In the genomic region with DNA sequence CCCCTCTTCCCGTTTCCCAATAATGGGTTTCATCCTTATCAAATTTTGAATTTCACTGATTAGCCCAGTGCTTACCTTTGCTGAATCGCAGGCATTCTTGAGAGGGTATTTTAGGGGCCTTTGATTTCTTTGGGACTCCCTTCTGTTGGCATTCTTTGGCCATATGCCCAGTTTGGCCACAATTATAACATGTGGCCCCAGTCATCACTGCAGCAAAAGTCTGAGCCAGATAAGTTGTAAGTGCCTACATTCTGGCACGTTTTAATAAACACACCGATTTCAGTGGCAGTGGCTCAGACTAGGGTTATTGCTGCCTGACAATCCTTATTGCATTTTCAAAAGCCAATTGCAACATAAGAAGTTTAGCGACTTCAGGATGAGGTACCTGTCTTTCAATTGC, we compare ENCODE assay signal across 20 cellular contexts. TPM values are rescaled to one million over a fixed set of nuclear protein-coding genes. Genes with fewer than 3 reads are reported as not detected.
DNase-seq lines count a peak whose midpoint lies in the region; ATAC-seq and TF ChIP-seq lines count a peak whose summit lies in the region.
"Had no signal": no experiment of that assay in that cellular context is flagged by ENCODE, and none has a peak within 500 bp of the region (broad histone marks: within the 10 kb centered on the region; RNA-seq: fewer than 3 reads in every experiment).

No MANE protein-coding gene starts in this region.

- H3K4me2 ChIP-seq in OCI-LY7 (ENCODE audit: low read length): no peak overlapping the region

- no peaks in the 10 kb centered on the region for H3K36me3 ChIP-seq in OCI-LY7 (ENCODE audit: insufficient read depth, low read length)
- H3K36me3 ChIP-seq: BE2C had no signal

- intact Hi-C loops in OCI-LY7 (cut with micrococcal nuclease; ENCODE audit: unreplicated experiment): no loop called here

- POLR2A ChIA-PET in OCI-LY7 (lab: Charles Lee): no interaction called here

- CTCF ChIA-PET in OCI-LY7 (lab: Charles Lee; ENCODE audit: unreplicated experiment): no interaction called here

- no peak overlapping the region for H3K4me3 ChIP-seq in OCI-LY7 (ENCODE audit: low read depth, low read length, poor library complexity, severe bottlenecking)

- ATAC-seq in GM21529 (IDR thresholded peaks at IDR 0.05; ENCODE audit: unreplicated experiment): no peak
- ATAC-seq in GM18873 (IDR thresholded peaks at IDR 0.05; ENCODE audit: low FRiP score, unreplicated experiment): no peak

- H3K4me1 ChIP-seq in OCI-LY7 (ENCODE audit: insufficient read depth, low read length, poor library complexity, severe bottlenecking): no peaks in the 10 kb centered on the region
- H3K4me1 ChIP-seq: BE2C had no signal

- no peak overlapping the region for H2AFZ ChIP-seq in OCI-LY7 (ENCODE audit: low read length)

- peak; percentile 1 for DNase-seq in EH (ENCODE audit: low read depth)
- peak; percentile 1 for DNase-seq in EL
- DNase-seq in M059J (ENCODE audit: low read depth): peak; percentile 77
- peak; percentile 43 for DNase-seq in myocyte (ENCODE audit: low read depth)
- DNase-seq in OCI-LY7 (ENCODE audit: low spot score): no peak
- DNase-seq: ACHN; BE2C; C1 segment of cervical spinal cord; CD4-positive, CD25-positive, alpha-beta regulatory T cell; CD8-positive, alpha-beta memory T cell; COR-L47; DMS153; DND-41; GDM1; GOT3; H9; KG1 had no signal

- H3K79me2 ChIP-seq in OCI-LY7 (ENCODE audit: insufficient read depth, low read depth, low read length): no peaks in the 10 kb centered on the region

- no peaks in the 10 kb centered on the region for H4K20me1 ChIP-seq in OCI-LY7 (ENCODE audit: insufficient read depth, low read length)

- no TSS peak for BruUV-seq in OCI-LY7 (replicated peaks; lab: Mats Ljungman, UMichigan)

- no peaks in the 10 kb centered on the region for H3K9me3 ChIP-seq in OCI-LY7 (ENCODE audit: low read length)
- H3K9me3 ChIP-seq: BE2C had no signal

- no peak for TF ChIP-seq CTCF in OCI-LY7 (conservative IDR thresholded peaks at IDR 0.05; ENCODE audit: low read length)

- no peaks in the 10 kb centered on the region for H3K9me2 ChIP-seq in OCI-LY7 (ENCODE audit: insufficient read depth, low read length)

- H3K27ac ChIP-seq in OCI-LY7 (ENCODE audit: low read depth, low read length, poor library complexity, severe bottlenecking): no peak overlapping the region

RNA-seq across cellular contexts. Expression of gene ZNF726, which starts 41.4 kb away (rescaled TPM):
- total RNA-seq in M059J (2014; rRNA removed; shearing (Covaris generic)): 8.2 and 12.1 TPM in 2 replicates
- total RNA-seq in myocyte (0.62 and 1.1 TPM in 2 replicates), OCI-LY7 (2022) (24.9 and 30.6 TPM in 2 replicates)
- 0.19 TPM for polyA plus RNA-seq in myocyte (2012)
- 22.6 and 22.7 TPM in 2 replicates for total RNA-seq in OCI-LY7 (2014; rRNA removed; shearing (Covaris generic))
- total RNA-seq: HT-29 had no signal
